In genomic region chr4:89300490-89300889, GRCh38 we compare ENCODE assay signal across 19 cellular contexts. TPM values are rescaled to one million over a fixed set of nuclear protein-coding genes. Genes with fewer than 3 reads are reported as not detected.
A peak's percentile ranks its signal among the peaks of the same experiment; 100 is the strongest.
DNase-seq lines count a peak whose midpoint lies in the region; ATAC-seq and TF ChIP-seq lines count a peak whose summit lies in the region.
"Had no signal": no experiment of that assay in that cellular context is flagged by ENCODE, and none has a peak within 500 bp of the region (broad histone marks: within the 10 kb centered on the region; RNA-seq: fewer than 3 reads in every experiment).

No MANE protein-coding gene starts in this region.

- H3K4me3 ChIP-seq in cardiac muscle cell (no peak overlapping the region), upper lobe of right lung (no peak overlapping the region)
- peak overlapping the region; percentile 55 for H3K4me3 ChIP-seq in effector memory CD4-positive, alpha-beta T cell (ENCODE audit: insufficient read depth, low read depth, low read length, poor library complexity, severe bottlenecking)
- H3K4me3 ChIP-seq: smooth muscle cell, uterus had no signal

- ATAC-seq in Right ventricle myocardium superior (ENCODE audit: poor library complexity) (no peak), upper lobe of right lung (no peak)
- ATAC-seq: left colon; stimulated activated naive B cell treated with anti-CD40 and anti-IgM and Interleukin-4, amounts not matched to agents 10 μg/mL and 1 μg/mL and 100 μg/mL, for 72 hours had no signal

- peaks cover 13% of the 10 kb centered on the region for H3K4me1 Mint-ChIP-seq in type B pancreatic cell (ENCODE audit: unreplicated experiment)

- H3K36me3 Mint-ChIP-seq in type B pancreatic cell = no peaks in the 10 kb centered on the region
- H3K36me3 Mint-ChIP-seq: stimulated activated naive B cell treated with anti-CD40 and anti-IgM and Interleukin-4, amounts not matched to agents 10 μg/mL and 1 μg/mL and 100 μg/mL, for 72 hours had no signal

- H3K36me3 ChIP-seq in cardiac muscle cell = no peaks in the 10 kb centered on the region
- H3K36me3 ChIP-seq in effector memory CD4-positive, alpha-beta T cell (ENCODE audit: control insufficient read depth, insufficient read depth, low read length) = no peaks in the 10 kb centered on the region
- H3K36me3 ChIP-seq in upper lobe of right lung = no peaks in the 10 kb centered on the region
- H3K36me3 ChIP-seq: uterus had no signal

- TF ChIP-seq CTCF in cardiac muscle cell (IDR thresholded peaks at IDR 0.05; ENCODE audit: low read depth, low read length) (no peak), upper lobe of right lung (IDR thresholded peaks at IDR 0.05) (no peak), type B pancreatic cell (conservative IDR thresholded peaks at IDR 0.05) (no peak)

- intact Hi-C loops in Right ventricle myocardium superior (cut with DNase I) = no loop called here
- intact Hi-C loops in upper lobe of right lung (cut with DNase I) = no loop called here

- no peak overlapping the region for H3K27ac Mint-ChIP-seq in type B pancreatic cell
- H3K27ac Mint-ChIP-seq: HFFc6; stimulated activated naive B cell treated with anti-CD40 and anti-IgM and Interleukin-4, amounts not matched to agents 10 μg/mL and 1 μg/mL and 100 μg/mL, for 72 hours had no signal

- DNase-seq in cardiac muscle cell (ENCODE audit: low read depth in 1 of 2, low spot score in 1 of 2) (no peak), Right ventricle myocardium superior (no peak), RPMI8226 (peak; percentile 28), upper lobe of right lung (no peak), NCI-H345 treated with DMSO at 0.1 percent for 48 hours (lab: John Stamatoyannopoulos, UW; ENCODE audit: unreplicated experiment) (no peak), HK-2 (ENCODE audit: unreplicated experiment) (no peak), type B pancreatic cell (ENCODE audit: extremely low spot score, unreplicated experiment) (no peak)
- no peak for DNase-seq in effector memory CD4-positive, alpha-beta T cell
- DNase-seq: activated effector memory CD4-positive, alpha-beta T cell treated with Interleukin-2 at 50 U/mL for 16 hours; DMS153; HFFc6; hypothalamus; left colon; NCI-H748 treated with DMSO at 0.1 percent for 48 hours; posterior cingulate gyrus; stimulated activated naive B cell treated with anti-CD40 and anti-IgM and Interleukin-4, amounts not matched to agents 10 μg/mL and 1 μg/mL and 100 μg/mL, for 72 hours; uterus had no signal

- no peak overlapping the region for H3K4me3 Mint-ChIP-seq in type B pancreatic cell
- H3K4me3 Mint-ChIP-seq: HFFc6; stimulated activated naive B cell treated with anti-CD40 and anti-IgM and Interleukin-4, amounts not matched to agents 10 μg/mL and 1 μg/mL and 100 μg/mL, for 72 hours had no signal

- H3K27ac ChIP-seq in cardiac muscle cell (peak overlapping the region; percentile 85), upper lobe of right lung (peak overlapping the region; percentile 9)
- peak overlapping the region; percentile 78 for H3K27ac ChIP-seq in effector memory CD4-positive, alpha-beta T cell (ENCODE audit: insufficient read depth, low read length, poor library complexity, severe bottlenecking)
- H3K27ac ChIP-seq: uterus had no signal

- peaks cover 63% of the 10 kb centered on the region for H3K4me1 ChIP-seq in cardiac muscle cell (ENCODE audit: low read depth)
- H3K4me1 ChIP-seq in effector memory CD4-positive, alpha-beta T cell (ENCODE audit: control insufficient read depth, insufficient read depth, low read length, poor library complexity, severe bottlenecking) = peaks cover 74% of the 10 kb centered on the region
- H3K4me1 ChIP-seq in upper lobe of right lung = peaks cover 30% of the 10 kb centered on the region
- H3K4me1 ChIP-seq: uterus had no signal

- H3K9me3 ChIP-seq in cardiac muscle cell (ENCODE audit: low read depth) = no peaks in the 10 kb centered on the region
- no peaks in the 10 kb centered on the region for H3K9me3 ChIP-seq in effector memory CD4-positive, alpha-beta T cell (ENCODE audit: control insufficient read depth, low read length)
- H3K9me3 ChIP-seq in upper lobe of right lung = no peaks in the 10 kb centered on the region
- H3K9me3 ChIP-seq: uterus had no signal

- H3K27me3 ChIP-seq in cardiac muscle cell (no peaks in the 10 kb centered on the region), upper lobe of right lung (no peaks in the 10 kb centered on the region)
- H3K27me3 ChIP-seq in effector memory CD4-positive, alpha-beta T cell (replicated peaks; ENCODE audit: control insufficient read depth, insufficient read depth, low read length, poor library complexity, severe bottlenecking) = no peaks in the 10 kb centered on the region
- H3K27me3 ChIP-seq: uterus had no signal

- no peaks in the 10 kb centered on the region for H3K9me3 Mint-ChIP-seq in type B pancreatic cell
- H3K9me3 Mint-ChIP-seq: HFFc6; stimulated activated naive B cell treated with anti-CD40 and anti-IgM and Interleukin-4, amounts not matched to agents 10 μg/mL and 1 μg/mL and 100 μg/mL, for 72 hours had no signal

- H3K27me3 Mint-ChIP-seq in type B pancreatic cell = peaks cover 6% of the 10 kb centered on the region

RNA-seq across cellular contexts. Expression of gene GPRIN3, which starts 7.1 kb away (rescaled TPM):
- total RNA-seq in cardiac muscle cell (9.7 and 18.0 TPM in 2 replicates), Right ventricle myocardium superior (6.2 TPM), upper lobe of right lung (25.2 TPM), type B pancreatic cell (ENCODE audit: low replicate concordance) (4.0 and 4.5 TPM in 2 replicates)
- 5.1 and 7.1 TPM in 2 replicates for polyA plus RNA-seq in cardiac muscle cell
- total RNA-seq: bronchial epithelial cell had no signal

Comparison
In these comparisons a context has a peak if more than half of its experiments do, and no peak if none do; other contexts are left out.
1. H3K27ac ChIP-seq: peak in every context shown above with its lines; median percentile 85 in cardiac muscle cell; 78 in effector memory CD4-positive, alpha-beta T cell; 9 in upper lobe of right lung.